Comparison of ENCODE assay signal across 13 cellular contexts in the genomic region with DNA sequence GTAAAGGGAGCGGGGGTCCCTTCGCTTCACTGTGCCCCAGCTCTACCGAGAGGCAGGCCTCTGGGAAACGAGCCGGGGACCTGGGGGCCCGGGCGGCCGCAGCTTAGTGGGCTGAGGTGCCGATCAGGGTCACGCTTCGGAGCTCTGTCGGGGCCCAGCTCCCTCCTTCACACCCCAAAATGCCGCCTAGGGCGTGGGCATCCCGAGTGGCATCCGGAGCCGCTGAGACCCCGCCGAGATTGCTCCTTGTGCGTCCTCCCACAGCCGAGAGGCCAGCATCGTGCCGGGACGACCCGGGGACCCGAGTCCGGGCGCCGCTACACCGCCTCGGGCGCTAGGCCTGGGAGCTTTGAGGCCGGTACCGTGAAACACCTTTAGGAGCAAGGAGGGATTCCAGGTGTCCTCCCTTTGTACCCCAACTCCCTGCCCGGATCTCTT. TPM values are rescaled to one million over a fixed set of nuclear protein-coding genes. Genes with fewer than 3 reads are reported as not detected.
DNase-seq lines count a peak whose midpoint lies in the region; ATAC-seq and TF ChIP-seq lines count a peak whose summit lies in the region.
"Had no signal": no experiment of that assay in that cellular context is flagged by ENCODE, and none has a peak within 500 bp of the region (broad histone marks: within the 10 kb centered on the region; RNA-seq: fewer than 3 reads in every experiment).

No MANE protein-coding gene starts in this region.

- peaks cover 16% of the 10 kb centered on the region for H3K9me3 Mint-ChIP-seq in Caco-2 (ENCODE audit: unreplicated experiment)
- H3K9me3 Mint-ChIP-seq: activated naive CD4-positive, alpha-beta T cell treated with anti-CD3 and anti-CD28 coated beads, Interleukin-2, amount 50 U/mL, for 24 hours had no signal

- H3K4me3 ChIP-seq in WERI-Rb-1 (ENCODE audit: low read depth, low read length) (peak overlapping the region; percentile 86), hepatocyte (peak overlapping the region; percentile 68), ovary (peak overlapping the region; percentile 62), Caco-2 (ENCODE audit: low read depth, low read length) (no peak overlapping the region)
- H3K4me3 ChIP-seq: left lung had no signal

- BruUV-seq in Caco-2 (replicated peaks; lab: Mats Ljungman, UMichigan), result no TSS peak

- H4K20me1 ChIP-seq in hepatocyte (ENCODE audit: insufficient read depth, poor library complexity, severe bottlenecking), result no peaks in the 10 kb centered on the region

- POLR2A ChIA-PET in Caco-2 (lab: Charles Lee), result no interaction called here

- peak overlapping the region; percentile 22 for H2AFZ ChIP-seq in hepatocyte

- TF ChIP-seq POLR2A in ovary (IDR thresholded peaks at IDR 0.05), result no peak

- 5% methylated on average over 35 of the region's 35 CpGs for WGBS in hepatocyte (ENCODE audit: low lambda C conversion rate, missing lambda C conversion rate)
- 31 to 65% (median 39%) methylated on average over 27 to 35 of the region's 35 CpGs for WGBS in ovary, 3 donors

- H3K4me1 ChIP-seq in ES-I3 (ENCODE audit: insufficient read depth, low read length), result peaks cover 24% of the 10 kb centered on the region; the same call in 1 of the 2 replicates
- peaks cover under 1% of the 10 kb centered on the region for H3K4me1 ChIP-seq in hepatocyte (ENCODE audit: insufficient read depth)
- H3K4me1 ChIP-seq in ovary (ENCODE audit: insufficient read depth), result peaks cover 2% of the 10 kb centered on the region
- H3K4me1 ChIP-seq in Caco-2, result no peaks in the 10 kb centered on the region

- no peak for TF ChIP-seq CTCF in WERI-Rb-1 (IDR thresholded peaks at IDR 0.05; ENCODE audit: low read depth, low read length)
- TF ChIP-seq CTCF in hepatocyte (IDR thresholded peaks at IDR 0.05; ENCODE audit: poor library complexity), result no peak
- TF ChIP-seq CTCF in ovary (IDR thresholded peaks at IDR 0.05), result no peak
- TF ChIP-seq CTCF in Caco-2 (IDR thresholded peaks at IDR 0.05; ENCODE audit: insufficient read depth in 1 of 2, low read depth in 1 of 2, low read length in 1 of 2, severe bottlenecking in 1 of 2, unreplicated experiment in 1 of 2), result no peak

- CTCF ChIA-PET in Caco-2 (lab: Charles Lee), result no interaction called here

- H3K9me3 ChIP-seq in ES-I3 (ENCODE audit: control insufficient read depth, insufficient read depth, low read length), result no peaks in the 10 kb centered on the region
- H3K9me3 ChIP-seq in WERI-Rb-1 (ENCODE audit: severe bottlenecking), result no peaks in the 10 kb centered on the region
- H3K9me3 ChIP-seq in hepatocyte (ENCODE audit: low read depth), result no peaks in the 10 kb centered on the region
- H3K9me3 ChIP-seq in ovary, result no peaks in the 10 kb centered on the region
- H3K9me3 ChIP-seq in Caco-2, result peaks cover 5% of the 10 kb centered on the region
- H3K9me3 ChIP-seq: left lung had no signal

- H3K27me3 Mint-ChIP-seq in Caco-2 (ENCODE audit: insufficient read depth, unreplicated experiment), result no peaks in the 10 kb centered on the region

- peaks cover 60% of the 10 kb centered on the region for H3K79me2 ChIP-seq in hepatocyte

- peak; percentile 16 for DNase-seq in WERI-Rb-1
- DNase-seq in hepatocyte (ENCODE audit: low spot score), result no peak
- peak in 2 of 5 donors; percentile 19 to 48 for DNase-seq in ovary
- no peak for DNase-seq in stimulated activated CD4-positive, alpha-beta T cell treated with anti-CD3 and anti-CD28 coated beads, Interleukin-12 subunit alpha, Interleukin-12 subunit beta, amount 100 ng/mL, for 4 hours
- no peak for DNase-seq in NCI-H345 treated with DMSO at 0.1 percent for 48 hours (lab: John Stamatoyannopoulos, UW; ENCODE audit: unreplicated experiment)
- no peak for DNase-seq in Caco-2
- DNase-seq: activated CD4-positive, alpha-beta T cell treated with anti-CD3 and anti-CD28 coated beads, Interleukin-2, amount 50 U/mL, for 4 hours; NCI-H2227 treated with DMSO at 0.1 percent for 48 hours had no signal

- H3K27me3 ChIP-seq in WERI-Rb-1 (ENCODE audit: insufficient read depth, low read depth, severe bottlenecking), result no peaks in the 10 kb centered on the region
- peaks cover 76% of the 10 kb centered on the region for H3K27me3 ChIP-seq in hepatocyte
- H3K27me3 ChIP-seq in ovary, result no peaks in the 10 kb centered on the region
- H3K27me3 ChIP-seq in Caco-2 (replicated peaks; ENCODE audit: control insufficient read depth, insufficient read depth, low read length), result no peaks in the 10 kb centered on the region

- H3K4me2 ChIP-seq in hepatocyte, result peak overlapping the region; percentile 82

- no peak for ATAC-seq in HG02973 (IDR thresholded peaks at IDR 0.05; ENCODE audit: unreplicated experiment)
- ATAC-seq: left lung had no signal

- H3K27ac Mint-ChIP-seq in Caco-2 (ENCODE audit: unreplicated experiment), result no peak overlapping the region
- H3K27ac Mint-ChIP-seq: activated naive CD4-positive, alpha-beta T cell treated with anti-CD3 and anti-CD28 coated beads, Interleukin-2, amount 50 U/mL, for 24 hours had no signal

- H3K4me1 Mint-ChIP-seq in Caco-2 (ENCODE audit: low read depth, unreplicated experiment), result no peaks in the 10 kb centered on the region

- intact Hi-C loops in ovary (cut with DNase I), result loop anchor here in 1 of 4 donors (10.0 kb wide), 1 partner anchor 95 kb away; no protein-coding TSS in a partner anchor
- intact Hi-C loops in Caco-2 (cut with micrococcal nuclease; ENCODE audit: unreplicated experiment), result no loop called here

- no peaks in the 10 kb centered on the region for H3K36me3 Mint-ChIP-seq in Caco-2 (ENCODE audit: insufficient read depth, unreplicated experiment)
- H3K36me3 Mint-ChIP-seq: activated naive CD4-positive, alpha-beta T cell treated with anti-CD3 and anti-CD28 coated beads, Interleukin-2, amount 50 U/mL, for 24 hours had no signal

- peak overlapping the region; percentile 98 for H3K27ac ChIP-seq in WERI-Rb-1
- peak overlapping the region; percentile 97 for H3K27ac ChIP-seq in hepatocyte
- H3K27ac ChIP-seq in ovary, result peak overlapping the region in 1 of 2 donors; percentile 15
- H3K27ac ChIP-seq: left lung, SK-N-MC had no signal

- no peak overlapping the region for H3K4me3 Mint-ChIP-seq in Caco-2 (ENCODE audit: unreplicated experiment)
- H3K4me3 Mint-ChIP-seq: activated naive CD4-positive, alpha-beta T cell treated with anti-CD3 and anti-CD28 coated beads, Interleukin-2, amount 50 U/mL, for 24 hours had no signal

- no peaks in the 10 kb centered on the region for H3K9me2 ChIP-seq in hepatocyte (replicated peaks; ENCODE audit: insufficient read depth)

- H3K9ac ChIP-seq in ES-I3 (ENCODE audit: low read depth, low read length), result peak overlapping the region; percentile 86

- TF ChIP-seq EP300 in ovary (IDR thresholded peaks at IDR 0.05), result no peak

- H3K36me3 ChIP-seq in ES-I3 (ENCODE audit: insufficient read depth, low read length) (no peaks in the 10 kb centered on the region), WERI-Rb-1 (peaks cover 58% of the 10 kb centered on the region), hepatocyte (replicated peaks; ENCODE audit: insufficient read depth, low read depth) (no peaks in the 10 kb centered on the region), ovary (no peaks in the 10 kb centered on the region), Caco-2 (ENCODE audit: control insufficient read depth, insufficient read depth, low read length) (no peaks in the 10 kb centered on the region)
- H3K36me3 ChIP-seq: left lung had no signal

RNA-seq across cellular contexts. Expression of a gene that starts 1.3 kb away (rescaled TPM):
- total RNA-seq in hepatocyte, result 4.7 and 5.4 TPM in 2 replicates
- 2.0 and 2.4 TPM in 2 replicates for polyA plus RNA-seq in hepatocyte
- 10 to 100 TPM in 2 of 7 donors, 1 to 10 TPM in 5; 3.0 to 20.7 (median 6.7) TPM for total RNA-seq in ovary
- polyA plus RNA-seq in ovary, result 1 to 10 TPM; 1.7 to 4.0 TPM
- not detected in 2 replicates for total RNA-seq in Caco-2 (2022)
- total RNA-seq: left lung had no signal
